Comparison of ENCODE assay signal across 13 cellular contexts in genomic region chr18:79682896-79683625, GRCh38.
DNase-seq lines count a peak whose midpoint lies in the region; ATAC-seq lines count a peak whose summit lies in the region.
"Had no signal": no experiment of that assay in that cellular context is flagged by ENCODE, and none has a peak within 500 bp of the region (broad histone marks: within the 10 kb centered on the region; RNA-seq: fewer than 3 reads in every experiment).

No MANE protein-coding gene starts in this region.

- ATAC-seq in central memory CD8-positive, alpha-beta T cell (replicated peaks; ENCODE audit: extremely low read depth, poor library complexity, severe bottlenecking): no peak
- no peak for ATAC-seq in stimulated activated naive B cell treated with anti-CD40 and anti-IgM and Interleukin-4, amounts not matched to agents 10 μg/mL and 1 μg/mL and 100 μg/mL, for 72 hours (replicated peaks)
- no peak for ATAC-seq in HG03442 (IDR thresholded peaks at IDR 0.05; ENCODE audit: unreplicated experiment)
- ATAC-seq: lower lobe of right lung had no signal

- no peaks in the 10 kb centered on the region for H3K9me3 Mint-ChIP-seq in central memory CD8-positive, alpha-beta T cell
- no peaks in the 10 kb centered on the region for H3K9me3 Mint-ChIP-seq in stimulated activated naive B cell treated with anti-CD40 and anti-IgM and Interleukin-4, amounts not matched to agents 10 μg/mL and 1 μg/mL and 100 μg/mL, for 72 hours

- peaks cover 33% of the 10 kb centered on the region for H3K36me3 Mint-ChIP-seq in central memory CD8-positive, alpha-beta T cell (ENCODE audit: insufficient read depth)
- peaks cover 12 to 28% of the 10 kb centered on the region in 2 donors for H3K36me3 Mint-ChIP-seq in stimulated activated naive B cell treated with anti-CD40 and anti-IgM and Interleukin-4, amounts not matched to agents 10 μg/mL and 1 μg/mL and 100 μg/mL, for 72 hours

- peaks cover 73% of the 10 kb centered on the region for H3K4me1 Mint-ChIP-seq in central memory CD8-positive, alpha-beta T cell
- H3K4me1 Mint-ChIP-seq in stimulated activated naive B cell treated with anti-CD40 and anti-IgM and Interleukin-4, amounts not matched to agents 10 μg/mL and 1 μg/mL and 100 μg/mL, for 72 hours: peaks cover 37 to 58% of the 10 kb centered on the region in 2 donors

- peak; percentile 50 for DNase-seq in activated naive CD4-positive, alpha-beta T cell treated with Interleukin-2 at 50 U/mL for 16 hours
- no peak for DNase-seq in activated naive CD4-positive, alpha-beta T cell treated with anti-CD3 and anti-CD28 coated beads, Interleukin-2, amount 50 U/mL, for 16 hours
- DNase-seq in T-helper 9 cell: peak; percentile 21
- no peak for DNase-seq in central memory CD8-positive, alpha-beta T cell (ENCODE audit: low spot score in 2 of 2)
- peak; percentile 59 for DNase-seq in stimulated activated naive B cell treated with anti-CD40 and anti-IgM and Interleukin-4, amounts not matched to agents 10 μg/mL and 1 μg/mL and 100 μg/mL, for 72 hours
- no peak for DNase-seq in NCI-H146 (lab: John Stamatoyannopoulos, UW)
- no peak for DNase-seq in amygdala (lab: John Stamatoyannopoulos, UW)
- DNase-seq: colonic mucosa, head of caudate nucleus, lower lobe of right lung, NCI-H1930, RPMI8226 had no signal

- H3K27ac Mint-ChIP-seq in central memory CD8-positive, alpha-beta T cell (ENCODE audit: low read depth): peak overlapping the region; percentile 55
- H3K27ac Mint-ChIP-seq in stimulated activated naive B cell treated with anti-CD40 and anti-IgM and Interleukin-4, amounts not matched to agents 10 μg/mL and 1 μg/mL and 100 μg/mL, for 72 hours: peak overlapping the region; percentile 94

- H3K4me3 Mint-ChIP-seq in central memory CD8-positive, alpha-beta T cell: peak overlapping the region; percentile 98
- H3K4me3 Mint-ChIP-seq in stimulated activated naive B cell treated with anti-CD40 and anti-IgM and Interleukin-4, amounts not matched to agents 10 μg/mL and 1 μg/mL and 100 μg/mL, for 72 hours: peak overlapping the region in 1 of 2 donors; percentile 74

- H3K27me3 Mint-ChIP-seq in central memory CD8-positive, alpha-beta T cell: no peaks in the 10 kb centered on the region
- no peaks in the 10 kb centered on the region for H3K27me3 Mint-ChIP-seq in stimulated activated naive B cell treated with anti-CD40 and anti-IgM and Interleukin-4, amounts not matched to agents 10 μg/mL and 1 μg/mL and 100 μg/mL, for 72 hours

Comparison
In these comparisons a context has a peak if more than half of its experiments do, and no peak if none do; other contexts are left out.
1. DNase-seq: peak in activated naive CD4-positive, alpha-beta T cell treated with Interleukin-2 at 50 U/mL for 16 hours (single experiment), T-helper 9 cell (single experiment) and stimulated activated naive B cell treated with anti-CD40 and anti-IgM and Interleukin-4, amounts not matched to agents 10 μg/mL and 1 μg/mL and 100 μg/mL, for 72 hours (single experiment); none in activated naive CD4-positive, alpha-beta T cell treated with anti-CD3 and anti-CD28 coated beads, Interleukin-2, amount 50 U/mL, for 16 hours (single experiment), central memory CD8-positive, alpha-beta T cell (0 of 2), NCI-H146 (single experiment) and amygdala (0 of 56).